8 cellular contexts compared by ENCODE assay signal in the genomic region with DNA sequence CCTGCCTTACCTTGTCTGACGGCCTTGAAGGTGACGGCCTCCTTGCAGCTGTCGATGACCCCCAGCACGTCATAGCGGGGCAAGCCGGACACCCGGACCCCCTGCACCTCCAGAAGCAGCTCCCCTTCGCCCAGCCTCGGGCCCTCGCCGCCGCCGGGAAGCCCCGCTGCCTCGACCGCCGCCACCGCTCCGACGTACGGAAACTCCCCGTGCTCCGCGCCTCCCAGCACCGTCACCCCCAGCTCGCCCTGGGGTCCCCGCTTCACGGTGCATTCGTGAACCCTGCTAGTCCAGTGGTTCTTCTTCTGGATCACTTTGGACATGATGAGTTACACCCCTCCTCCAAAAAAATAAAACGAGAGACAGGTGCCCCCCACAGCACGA.
DNase-seq lines count a peak whose midpoint lies in the region; TF ChIP-seq lines count a peak whose summit lies in the region.

No MANE protein-coding gene starts in this region.

- peak overlapping the region; percentile 92 to 96 (median 94) for H3K27ac Mint-ChIP-seq in nephron

- H3K4me1 Mint-ChIP-seq in nephron: peaks cover 39% of the 10 kb centered on the region

- H3K27me3 Mint-ChIP-seq in nephron (ENCODE audit: low read depth): peaks cover 25% of the 10 kb centered on the region

- DNase-seq in GM13976 (ENCODE audit: low spot score) (peak; percentile 63), NT2/D1 (ENCODE audit: low read depth, low spot score) (no peak), epithelial cell of esophagus (ENCODE audit: low read depth) (no peak), NCI-H526 treated with DMSO at 0.1 percent for 48 hours (lab: John Stamatoyannopoulos, UW) (no peak), 8988T (no peak), NCI-H510A treated with DMSO at 0.1 percent for 48 hours (lab: John Stamatoyannopoulos, UW) (no peak)
- DNase-seq in activated CD4-positive, alpha-beta T cell treated with anti-CD3 and anti-CD28 coated beads for 1 hour: no peak

- H3K4me1 ChIP-seq in NT2/D1 (ENCODE audit: insufficient read depth, insufficient read length): peaks cover 5% of the 10 kb centered on the region

- in situ Hi-C loops in GM13976 (cut with MboI; ENCODE audit: low sequenced_read_pairs, unreplicated experiment): no loop called here

- H3K9me3 ChIP-seq in NT2/D1 (ENCODE audit: insufficient read depth, low read length): no peaks in the 10 kb centered on the region

- H3K9me3 Mint-ChIP-seq in nephron: no peaks in the 10 kb centered on the region

- peaks cover 4% of the 10 kb centered on the region for H3K36me3 ChIP-seq in NT2/D1 (ENCODE audit: insufficient read depth, insufficient read length, low read length)

- H3K4me3 ChIP-seq in NT2/D1 (ENCODE audit: insufficient read length, low read depth) (peak overlapping the region; percentile 93), epithelial cell of esophagus (ENCODE audit: low read length) (peak overlapping the region; percentile 85)

- H3K36me3 Mint-ChIP-seq in nephron (ENCODE audit: low read depth): no peaks in the 10 kb centered on the region

- H3K27me3 ChIP-seq in NT2/D1 (ENCODE audit: insufficient read depth, insufficient read length): no peaks in the 10 kb centered on the region

- H3K9ac ChIP-seq in NT2/D1 (ENCODE audit: insufficient read length, low read depth): peak overlapping the region; percentile 94

- H3K4me3 Mint-ChIP-seq in nephron: peak overlapping the region; percentile 95 to 99 (median 99)

- no peak for TF ChIP-seq CTCF in GM13976 (IDR thresholded peaks at IDR 0.05; ENCODE audit: borderline replicate concordance, control extremely low read depth, extremely low read depth, insufficient read depth, missing control alignments)
- no peak for TF ChIP-seq CTCF in epithelial cell of esophagus (IDR thresholded peaks at IDR 0.05; ENCODE audit: insufficient read depth, low read depth, low read length, missing control alignments)
- TF ChIP-seq CTCF in nephron (IDR thresholded peaks at IDR 0.05; ENCODE audit: unreplicated experiment in 3 of 3): no peak
